1 cellular context compared by ENCODE assay signal in the genomic region with DNA sequence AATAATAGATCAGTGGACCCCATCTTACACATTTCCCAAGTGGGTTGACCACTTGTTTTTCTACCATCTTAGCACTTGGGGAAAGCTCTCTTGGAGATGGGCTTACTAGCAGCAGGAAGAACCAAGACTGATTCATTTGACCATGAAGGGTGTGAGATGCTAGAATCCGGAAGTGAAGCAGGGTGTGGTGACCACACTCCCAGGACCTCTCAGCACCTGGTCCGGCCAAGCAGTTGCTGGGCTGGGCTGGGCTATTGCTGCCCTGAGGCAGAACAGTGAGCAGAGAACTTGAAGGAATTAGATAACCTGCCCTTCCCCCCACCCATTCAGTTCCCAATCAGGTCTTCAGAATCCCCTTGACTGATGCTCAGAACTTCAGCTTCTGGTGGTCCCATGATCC.
A peak's percentile ranks its signal among the peaks of the same experiment; 100 is the strongest.
TF ChIP-seq lines count a peak whose summit lies in the region.

No MANE protein-coding gene starts in this region.

TF ChIP-seq in HEK293, 187 proteins besides CTCF, POLR2A, EP300 and RAD21:
- peak; percentile 24; the same call in 1 of the 2 replicates for TF ChIP-seq KLF1 (tag by site-specific recombination; IDR thresholded peaks at IDR 0.05)
- TF ChIP-seq ZNF529 (tag by site-specific recombination; IDR thresholded peaks at IDR 0.05; ENCODE audit: insufficient replicate concordance) = no peak
TF ChIP-seq in HEK293: peak in this region for 1.
